10 cellular contexts compared by ENCODE assay signal in genomic region chr15:57610130-57610529, GRCh38. TPM values are rescaled to one million over a fixed set of nuclear protein-coding genes. Genes with fewer than 3 reads are reported as not detected.
DNase-seq lines count a peak whose midpoint lies in the region; TF ChIP-seq lines count a peak whose summit lies in the region.
"Had no signal": no experiment of that assay in that cellular context is flagged by ENCODE, and none has a peak within 500 bp of the region (broad histone marks: within the 10 kb centered on the region; RNA-seq: fewer than 3 reads in every experiment).

No MANE protein-coding gene starts in this region.

- no peak for TF ChIP-seq CTCF in endothelial cell (IDR thresholded peaks at IDR 0.05; ENCODE audit: unreplicated experiment)
- no peak for TF ChIP-seq CTCF in glutamatergic neuron (IDR thresholded peaks at IDR 0.05; ENCODE audit: partially characterized antibody, unreplicated experiment)

- H3K4me1 Mint-ChIP-seq in endothelial cell (ENCODE audit: unreplicated experiment) (peaks cover 42% of the 10 kb centered on the region), glutamatergic neuron (ENCODE audit: low read depth, unreplicated experiment) (peaks cover 8% of the 10 kb centered on the region)

- in situ Hi-C loops in ACHN (cut with HindIII; ENCODE audit: low pct_ligation_motif_present, low pct_unique_long_range_greater_than_20kb, low sequenced_read_pairs) = no loop called here

- H3K9me3 Mint-ChIP-seq in endothelial cell (ENCODE audit: unreplicated experiment) (no peaks in the 10 kb centered on the region), glutamatergic neuron (ENCODE audit: unreplicated experiment) (no peaks in the 10 kb centered on the region)
- H3K9me3 Mint-ChIP-seq: CD4-positive, alpha-beta T cell had no signal

- H3K36me3 Mint-ChIP-seq in endothelial cell (ENCODE audit: low read depth, unreplicated experiment) (peaks cover 43% of the 10 kb centered on the region), glutamatergic neuron (ENCODE audit: unreplicated experiment) (no peaks in the 10 kb centered on the region)

- H3K27ac Mint-ChIP-seq in endothelial cell (ENCODE audit: unreplicated experiment) (peak overlapping the region; percentile 30), glutamatergic neuron (ENCODE audit: unreplicated experiment) (no peak overlapping the region)
- H3K27ac Mint-ChIP-seq: CD4-positive, alpha-beta T cell had no signal

- H3K27me3 Mint-ChIP-seq in endothelial cell (ENCODE audit: unreplicated experiment) (peaks cover 1% of the 10 kb centered on the region), glutamatergic neuron (ENCODE audit: unreplicated experiment) (peaks cover 4% of the 10 kb centered on the region)
- H3K27me3 Mint-ChIP-seq: CD4-positive, alpha-beta T cell had no signal

- DNase-seq in ACHN = peak; percentile 43
- DNase-seq in M059J (ENCODE audit: low read depth) = peak; percentile 98
- no peak for DNase-seq in endothelial cell (ENCODE audit: low spot score)
- DNase-seq in mucosa of gallbladder (ENCODE audit: low spot score) = peak; percentile 67
- no peak for DNase-seq in stimulated activated naive CD4-positive, alpha-beta T cell (lab: John Stamatoyannopoulos, UW)
- DNase-seq in NK-92 treated with Interleukin-12 subunit alpha and Interleukin-12 subunit beta, amount 100 ng/mL, for 24 hours (lab: John Stamatoyannopoulos, UW) = no peak
- no peak for DNase-seq in glutamatergic neuron
- no peak for DNase-seq in NCI-H774 (lab: John Stamatoyannopoulos, UW)
- DNase-seq: CD4-positive, alpha-beta T cell; erythroblast had no signal

- no peak overlapping the region for H3K4me3 Mint-ChIP-seq in endothelial cell (ENCODE audit: unreplicated experiment)
- H3K4me3 Mint-ChIP-seq in glutamatergic neuron (ENCODE audit: unreplicated experiment) = no peak overlapping the region
- H3K4me3 Mint-ChIP-seq: CD4-positive, alpha-beta T cell had no signal

RNA-seq across cellular contexts. Expression of gene MYZAP, which starts 18.4 kb away (rescaled TPM):
- 7.9 and 8.2 TPM in 2 replicates for total RNA-seq in M059J (2014; rRNA removed; shearing (Covaris generic))
- total RNA-seq in endothelial cell (ENCODE audit: unreplicated experiment) = 55.3 TPM
- 8.2 TPM for total RNA-seq in mucosa of gallbladder
- total RNA-seq in glutamatergic neuron (ENCODE audit: unreplicated experiment) = not detected

Comparison
In these comparisons a context has a peak if more than half of its experiments do, and no peak if none do; other contexts are left out.
1. DNase-seq: peak in ACHN (single experiment), M059J (single experiment) and mucosa of gallbladder (single experiment); none in endothelial cell (single experiment), stimulated activated naive CD4-positive, alpha-beta T cell (0 of 6), NK-92 treated with Interleukin-12 subunit alpha and Interleukin-12 subunit beta, amount 100 ng/mL, for 24 hours (single experiment), glutamatergic neuron (single experiment) and NCI-H774 (single experiment).